1 cellular context compared by ENCODE assay signal in the genomic region with DNA sequence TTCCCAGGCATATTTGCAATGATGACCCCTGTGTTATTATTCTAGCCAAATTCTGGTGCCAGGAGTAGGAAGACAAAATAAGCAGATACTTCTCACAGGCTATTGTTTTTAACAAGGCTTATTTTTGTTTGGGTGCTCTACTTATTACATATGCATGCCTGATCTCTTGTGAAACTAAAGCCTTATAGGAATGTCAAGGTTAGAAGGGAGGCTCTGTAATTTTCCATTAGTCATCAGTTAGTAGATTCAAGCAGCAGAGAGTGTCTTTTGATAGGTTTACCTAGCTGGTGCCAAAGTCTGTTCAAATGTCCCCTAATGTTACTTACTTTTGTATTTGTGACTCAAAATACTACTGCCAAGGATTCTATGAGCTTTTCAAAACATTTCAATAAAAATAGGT.
TF ChIP-seq lines count a peak whose summit lies in the region.

No MANE protein-coding gene starts in this region.

TF ChIP-seq in GM23338, 12 proteins besides CTCF, POLR2A, EP300 and RAD21 (continued from another document):
- TF ChIP-seq, protein P1, sequence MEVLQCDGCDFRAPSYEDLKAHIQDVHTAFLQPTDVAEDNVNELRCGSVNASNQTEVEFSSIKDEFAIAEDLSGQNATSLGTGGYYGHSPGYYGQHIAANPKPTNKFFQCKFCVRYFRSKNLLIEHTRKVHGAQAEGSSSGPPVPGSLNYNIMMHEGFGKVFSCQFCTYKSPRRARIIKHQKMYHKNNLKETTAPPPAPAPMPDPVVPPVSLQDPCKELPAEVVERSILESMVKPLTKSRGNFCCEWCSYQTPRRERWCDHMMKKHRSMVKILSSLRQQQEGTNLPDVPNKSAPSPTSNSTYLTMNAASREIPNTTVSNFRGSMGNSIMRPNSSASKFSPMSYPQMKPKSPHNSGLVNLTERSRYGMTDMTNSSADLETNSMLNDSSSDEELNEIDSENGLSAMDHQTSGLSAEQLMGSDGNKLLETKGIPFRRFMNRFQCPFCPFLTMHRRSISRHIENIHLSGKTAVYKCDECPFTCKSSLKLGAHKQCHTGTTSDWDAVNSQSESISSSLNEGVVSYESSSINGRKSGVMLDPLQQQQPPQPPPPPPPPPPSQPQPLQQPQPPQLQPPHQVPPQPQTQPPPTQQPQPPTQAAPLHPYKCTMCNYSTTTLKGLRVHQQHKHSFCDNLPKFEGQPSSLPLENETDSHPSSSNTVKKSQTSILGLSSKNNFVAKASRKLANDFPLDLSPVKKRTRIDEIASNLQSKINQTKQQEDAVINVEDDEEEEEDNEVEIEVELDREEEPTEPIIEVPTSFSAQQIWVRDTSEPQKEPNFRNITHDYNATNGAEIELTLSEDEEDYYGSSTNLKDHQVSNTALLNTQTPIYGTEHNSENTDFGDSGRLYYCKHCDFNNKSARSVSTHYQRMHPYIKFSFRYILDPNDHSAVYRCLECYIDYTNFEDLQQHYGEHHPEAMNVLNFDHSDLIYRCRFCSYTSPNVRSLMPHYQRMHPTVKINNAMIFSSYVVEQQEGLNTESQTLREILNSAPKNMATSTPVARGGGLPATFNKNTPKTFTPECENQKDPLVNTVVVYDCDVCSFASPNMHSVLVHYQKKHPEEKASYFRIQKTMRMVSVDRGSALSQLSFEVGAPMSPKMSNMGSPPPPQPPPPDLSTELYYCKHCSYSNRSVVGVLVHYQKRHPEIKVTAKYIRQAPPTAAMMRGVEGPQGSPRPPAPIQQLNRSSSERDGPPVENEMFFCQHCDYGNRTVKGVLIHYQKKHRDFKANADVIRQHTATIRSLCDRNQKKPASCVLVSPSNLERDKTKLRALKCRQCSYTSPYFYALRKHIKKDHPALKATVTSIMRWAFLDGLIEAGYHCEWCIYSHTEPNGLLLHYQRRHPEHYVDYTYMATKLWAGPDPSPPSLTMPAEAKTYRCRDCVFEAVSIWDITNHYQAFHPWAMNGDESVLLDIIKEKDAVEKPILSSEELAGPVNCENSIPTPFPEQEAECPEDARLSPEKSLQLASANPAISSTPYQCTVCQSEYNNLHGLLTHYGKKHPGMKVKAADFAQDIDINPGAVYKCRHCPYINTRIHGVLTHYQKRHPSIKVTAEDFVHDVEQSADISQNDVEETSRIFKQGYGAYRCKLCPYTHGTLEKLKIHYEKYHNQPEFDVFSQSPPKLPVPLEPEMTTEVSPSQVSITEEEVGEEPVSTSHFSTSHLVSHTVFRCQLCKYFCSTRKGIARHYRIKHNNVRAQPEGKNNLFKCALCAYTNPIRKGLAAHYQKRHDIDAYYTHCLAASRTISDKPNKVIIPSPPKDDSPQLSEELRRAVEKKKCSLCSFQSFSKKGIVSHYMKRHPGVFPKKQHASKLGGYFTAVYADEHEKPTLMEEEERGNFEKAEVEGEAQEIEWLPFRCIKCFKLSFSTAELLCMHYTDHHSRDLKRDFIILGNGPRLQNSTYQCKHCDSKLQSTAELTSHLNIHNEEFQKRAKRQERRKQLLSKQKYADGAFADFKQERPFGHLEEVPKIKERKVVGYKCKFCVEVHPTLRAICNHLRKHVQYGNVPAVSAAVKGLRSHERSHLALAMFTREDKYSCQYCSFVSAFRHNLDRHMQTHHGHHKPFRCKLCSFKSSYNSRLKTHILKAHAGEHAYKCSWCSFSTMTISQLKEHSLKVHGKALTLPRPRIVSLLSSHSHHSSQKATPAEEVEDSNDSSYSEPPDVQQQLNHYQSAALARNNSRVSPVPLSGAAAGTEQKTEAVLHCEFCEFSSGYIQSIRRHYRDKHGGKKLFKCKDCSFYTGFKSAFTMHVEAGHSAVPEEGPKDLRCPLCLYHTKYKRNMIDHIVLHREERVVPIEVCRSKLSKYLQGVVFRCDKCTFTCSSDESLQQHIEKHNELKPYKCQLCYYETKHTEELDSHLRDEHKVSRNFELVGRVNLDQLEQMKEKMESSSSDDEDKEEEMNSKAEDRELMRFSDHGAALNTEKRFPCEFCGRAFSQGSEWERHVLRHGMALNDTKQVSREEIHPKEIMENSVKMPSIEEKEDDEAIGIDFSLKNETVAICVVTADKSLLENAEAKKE (CRISPR knock-in tag; IDR thresholded peaks at IDR 0.05) = no peak
